1 cellular context compared by ENCODE assay signal in the genomic region with DNA sequence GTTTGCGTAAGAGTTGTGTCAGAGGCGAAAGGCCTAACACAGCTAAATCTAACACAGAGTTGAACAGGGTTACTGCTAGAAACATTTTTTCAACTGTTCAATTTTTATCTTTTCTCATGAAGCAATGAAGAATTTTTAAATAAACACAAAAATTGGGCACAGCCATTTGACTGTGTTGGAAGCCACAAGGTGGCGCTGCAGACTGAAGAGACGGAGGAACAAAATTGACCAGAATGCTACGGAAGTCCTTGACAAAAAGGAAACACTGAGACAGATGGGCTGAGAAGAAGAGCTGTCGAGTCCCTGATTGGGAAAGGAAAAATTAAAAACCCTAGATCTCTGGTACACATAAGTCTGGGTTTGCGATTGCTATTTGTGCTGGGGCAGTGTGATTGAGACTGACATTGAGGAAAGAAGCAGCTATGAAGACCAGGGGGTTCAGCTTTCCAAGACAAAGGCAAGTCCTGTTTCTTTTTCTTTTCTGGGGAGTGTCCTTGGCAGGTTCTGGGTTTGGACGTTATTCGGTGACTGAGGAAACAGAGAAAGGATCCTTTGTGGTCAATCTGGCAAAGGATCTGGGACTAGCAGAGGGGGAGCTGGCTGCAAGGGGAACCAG.
TF ChIP-seq lines count a peak whose summit lies in the region.

Gene PCDHB9 (plus strand): TSS at position 265 of the 616 bp plus-strand sequence. CDS start 158 bp downstream, at position 423.

TF ChIP-seq in H1, 55 proteins besides CTCF, POLR2A, EP300 and RAD21:
- TF ChIP-seq YY1 (IDR thresholded peaks at IDR 0.05; ENCODE audit: low read depth, low read length) (peak; percentile 43; the same call in 1 of the 2 replicates), KDM4A (IDR thresholded peaks at IDR 0.05; ENCODE audit: low read depth, low read length, severe bottlenecking) (no peak), TAF7 (optimal IDR thresholded peaks at IDR 0.05; ENCODE audit: borderline replicate concordance, low read depth, low read length) (no peak)
